Comparison of ENCODE assay signal across 8 cellular contexts in the genomic region with DNA sequence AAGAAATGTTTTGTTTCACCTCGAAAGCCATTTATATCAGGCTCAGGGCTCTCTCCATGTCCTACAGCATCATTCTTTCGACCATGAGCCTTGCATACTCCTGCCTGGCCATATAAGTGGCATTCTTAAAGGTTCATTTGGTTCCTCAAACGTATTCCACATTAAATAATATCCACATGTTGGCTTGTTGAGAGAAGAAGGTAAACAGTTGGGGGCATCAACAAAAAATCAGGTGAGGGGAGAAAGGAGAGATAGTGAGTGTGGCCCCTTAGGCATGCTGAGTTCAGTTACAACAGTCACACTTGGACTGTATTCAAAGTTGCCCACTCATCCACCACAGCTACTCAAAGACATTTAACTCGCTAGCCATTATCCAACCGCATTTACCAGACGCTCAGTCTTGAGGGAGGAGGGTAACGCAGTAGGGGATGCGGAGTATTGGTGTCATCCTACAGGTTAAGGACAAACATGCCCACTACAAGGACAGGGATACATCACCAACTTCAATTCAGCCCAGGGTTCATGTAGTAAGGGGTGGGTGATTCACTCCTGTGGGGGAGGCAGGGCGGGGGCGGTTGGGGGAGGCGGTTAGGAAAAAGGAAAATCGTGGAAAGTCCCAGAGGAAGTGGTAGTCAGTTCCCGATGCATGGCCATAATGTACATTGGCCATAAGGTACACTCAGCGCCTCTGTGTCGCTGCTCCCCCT. TPM values are rescaled to one million over a fixed set of nuclear protein-coding genes. Genes with fewer than 3 reads are reported as not detected.
DNase-seq lines count a peak whose midpoint lies in the region; ATAC-seq and TF ChIP-seq lines count a peak whose summit lies in the region.

No MANE protein-coding gene starts in this region.

- no peak for DNase-seq in AG04450 (ENCODE audit: low read depth, low spot score)
- DNase-seq in HS-5 (ENCODE audit: low read depth): peak; percentile 65
- DNase-seq in choroid plexus epithelial cell (ENCODE audit: low read depth): peak; percentile 60
- DNase-seq in NCI-H2107 (lab: John Stamatoyannopoulos, UW): no peak
- no peak for DNase-seq in NCI-H510A treated with DMSO at 0.1 percent for 48 hours (lab: John Stamatoyannopoulos, UW)
- no peak for DNase-seq in SKM-1 (lab: John Stamatoyannopoulos, UW; ENCODE audit: unreplicated experiment)

- H3K27ac ChIP-seq in AG04450 (ENCODE audit: low read depth, low read length): peak overlapping the region; percentile 87
- no peak overlapping the region for H3K27ac ChIP-seq in mucosa of rectum (ENCODE audit: low read depth in 2 of 2, low read length in 2 of 2)

- no peaks in the 10 kb centered on the region for H3K36me3 ChIP-seq in mucosa of rectum (ENCODE audit: control insufficient read depth in 2 of 2, insufficient read depth in 2 of 2, low read length in 2 of 2)

- ATAC-seq in HG03378 (IDR thresholded peaks at IDR 0.05; ENCODE audit: unreplicated experiment): no peak

- CTCF ChIA-PET in AG04450 (lab: Charles Lee): interaction anchor here (1.1 to 7.3 kb wide), 9 partner anchors 8 to 33 kb away, joined by 3 to 57 read pairs (median 20); no protein-coding TSS in a partner anchor

- H3K4me3 ChIP-seq in AG04450 (ENCODE audit: low read depth, low read length) (peak overlapping the region; percentile 98), choroid plexus epithelial cell (ENCODE audit: low read depth, low read length) (peak overlapping the region; percentile 88), mucosa of rectum (ENCODE audit: low read length in 2 of 2) (peak overlapping the region; percentile 83 to 89)

- TF ChIP-seq CTCF in AG04450 (IDR thresholded peaks at IDR 0.05; ENCODE audit: low read depth, low read length) (no peak), choroid plexus epithelial cell (conservative IDR thresholded peaks at IDR 0.05; ENCODE audit: low read depth, low read length) (no peak)

- H3K27me3 ChIP-seq in AG04450 (ENCODE audit: control insufficient read depth, insufficient read depth, low read length): peaks cover 1% of the 10 kb centered on the region
- no peaks in the 10 kb centered on the region for H3K27me3 ChIP-seq in mucosa of rectum (ENCODE audit: control insufficient read depth in 2 of 2, insufficient read depth in 2 of 2, low read length in 2 of 2)

- H3K9ac ChIP-seq in mucosa of rectum (ENCODE audit: low read depth in 1 of 2, low read length in 2 of 2): peak overlapping the region in 1 of 2 donors; percentile 87

- POLR2A ChIA-PET in AG04450 (lab: Yijun Ruan, JAX): interaction anchor here (0.5 to 2.7 kb wide), 6 partner anchors 13 to 97 kb away, joined by 3 to 17 read pairs (median 12); a partner anchor contains a TSS

- H3K9me3 ChIP-seq in AG04450 (ENCODE audit: control insufficient read depth, insufficient read depth, low read length) (no peaks in the 10 kb centered on the region; the same call in 1 of the 2 replicates), mucosa of rectum (ENCODE audit: control insufficient read depth in 2 of 2, low read length in 2 of 2) (no peaks in the 10 kb centered on the region)

- H3K4me1 ChIP-seq in mucosa of rectum (ENCODE audit: control insufficient read depth in 2 of 2, insufficient read depth in 2 of 2, low read length in 2 of 2): peaks cover 8 to 9% of the 10 kb centered on the region in 2 donors

RNA-seq across cellular contexts. Expression of a gene that starts 1.4 kb away (rescaled TPM):
- 11.6 and 12.9 TPM in 2 replicates for polyA plus RNA-seq in AG04450 (2011; rRNA removed)
- 14.1 and 21.9 TPM in 2 replicates for polyA minus RNA-seq in AG04450 (2011; rRNA and poly(A)+ RNA removed)

Comparison
In these comparisons a context has a peak if more than half of its experiments do, and no peak if none do; other contexts are left out.
1. DNase-seq: peak in HS-5 (single experiment) and choroid plexus epithelial cell (single experiment); none in AG04450 (single experiment), NCI-H2107 (single experiment), NCI-H510A treated with DMSO at 0.1 percent for 48 hours (single experiment) and SKM-1 (single experiment).
2. Peak in every context shown above with its lines, with median percentiles within 50 percentile points of each other: H3K4me3 ChIP-seq.